14 cellular contexts compared by ENCODE assay signal in the genomic region with DNA sequence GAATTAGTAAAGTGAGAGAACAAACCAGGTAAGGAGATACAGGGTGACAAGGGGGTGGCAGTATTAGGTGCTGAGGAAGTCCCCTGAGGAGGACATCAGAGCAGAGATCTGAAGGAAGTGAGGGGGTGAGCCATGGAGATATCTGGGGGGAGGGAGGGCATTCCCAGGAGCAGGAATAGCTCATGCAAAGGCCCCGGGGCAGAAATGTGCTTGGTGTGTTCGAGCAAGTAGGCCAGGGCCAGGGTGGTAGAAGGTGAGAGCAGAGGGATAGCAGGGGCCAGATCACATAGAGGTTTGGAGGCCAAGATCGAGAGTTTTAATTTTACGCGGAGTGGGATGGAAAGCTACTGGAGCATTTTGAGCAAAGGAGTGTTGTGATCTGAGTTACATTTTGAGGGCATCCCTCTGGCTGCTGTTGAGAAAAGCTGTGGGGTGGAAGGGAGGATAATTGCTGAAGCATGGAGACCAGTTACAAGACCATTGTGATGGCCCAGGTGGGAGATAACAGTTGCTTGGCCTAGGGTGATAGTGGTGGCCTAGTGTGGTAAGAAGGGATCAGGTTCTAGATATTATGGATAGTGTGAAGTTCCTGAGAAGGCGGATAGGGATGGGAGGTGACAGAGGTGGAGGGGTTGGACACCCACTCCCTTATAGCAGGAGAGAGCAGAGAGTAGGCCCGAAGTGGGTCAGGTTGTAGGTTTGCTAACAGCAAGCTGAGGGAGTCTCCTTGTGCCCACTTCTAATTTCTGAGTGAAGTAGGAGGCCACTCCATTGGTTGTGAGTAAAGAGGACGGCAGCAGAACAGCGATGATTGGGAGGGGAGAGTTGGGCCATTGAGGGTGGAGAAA. TPM values are rescaled to one million over a fixed set of nuclear protein-coding genes. Genes with fewer than 3 reads are reported as not detected.
A peak's percentile ranks its signal among the peaks of the same experiment; 100 is the strongest.
DNase-seq lines count a peak whose midpoint lies in the region; ATAC-seq and TF ChIP-seq lines count a peak whose summit lies in the region.
"Had no signal": no experiment of that assay in that cellular context is flagged by ENCODE, and none has a peak within 500 bp of the region (broad histone marks: within the 10 kb centered on the region; RNA-seq: fewer than 3 reads in every experiment).

No MANE protein-coding gene starts in this region.

- no peaks in the 10 kb centered on the region for H3K9me3 ChIP-seq in HEK293 (ENCODE audit: control insufficient read depth, insufficient read depth, low read depth, low read length)
- no peaks in the 10 kb centered on the region for H3K9me3 ChIP-seq in SJSA1 (replicated peaks)
- H3K9me3 ChIP-seq in endodermal cell (ENCODE audit: control insufficient read depth, low read length) = no peaks in the 10 kb centered on the region
- H3K9me3 ChIP-seq in parathyroid adenoma (ENCODE audit: control insufficient read depth, low read length) = no peaks in the 10 kb centered on the region
- H3K9me3 ChIP-seq in HAP-1 = no peaks in the 10 kb centered on the region
- H3K9me3 ChIP-seq: MG63, Peyer's patch had no signal

- H3K36me3 ChIP-seq in HEK293 (ENCODE audit: control insufficient read depth in 2 of 2, insufficient read depth in 1 of 2, low read length in 2 of 2) (peaks cover 0 to under 1% of the 10 kb centered on the region in 2 experiments; a peak in 1 of 3 replicates), SJSA1 (no peaks in the 10 kb centered on the region), endodermal cell (ENCODE audit: control insufficient read depth, insufficient read depth, low read length) (peaks cover 3% of the 10 kb centered on the region), parathyroid adenoma (ENCODE audit: control insufficient read depth, insufficient read depth, low read length) (no peaks in the 10 kb centered on the region), HAP-1 (replicated peaks) (no peaks in the 10 kb centered on the region)
- H3K36me3 ChIP-seq: Peyer's patch had no signal

- POLR2A ChIA-PET in HEK293 (lab: Yijun Ruan, JAX) = no interaction called here

- DNase-seq in SJSA1 (ENCODE audit: low read depth in 1 of 2, low spot score in 2 of 2) = no peak
- peak; percentile 65 for DNase-seq in endodermal cell
- DNase-seq in activated T-helper 1 cell treated with anti-CD3 and anti-CD28 coated beads, Interleukin-12 subunit alpha, Interleukin-12 subunit beta, Interleukin-2, Interleukin-4 antibody, amounts not matched to agents 30 ng/mL and 10 ng/mL and 1 ng/mL, durations not matched to agents 14 hours and 24 hours and 36 hours (ENCODE audit: low spot score) = no peak
- no peak for DNase-seq in HAP-1 (ENCODE audit: low spot score in 2 of 2)
- DNase-seq in foreskin keratinocyte = no peak
- DNase-seq: AML-193; CD4-positive, alpha-beta T cell; MG63; NCI-H1105; NCI-H187; Peyer's patch had no signal

- peak overlapping the region; percentile 15 for H3K9ac ChIP-seq in endodermal cell (ENCODE audit: extremely low read depth, low read length, poor library complexity, severe bottlenecking)
- H3K9ac ChIP-seq in parathyroid adenoma = no peak overlapping the region

- H2AFZ ChIP-seq in parathyroid adenoma = no peak overlapping the region

- peaks cover 13% of the 10 kb centered on the region for H3K36me3 Mint-ChIP-seq in endodermal cell (ENCODE audit: low read depth)
- H3K36me3 Mint-ChIP-seq in activated T-helper 1 cell treated with anti-CD3 and anti-CD28 coated beads, Interleukin-12 subunit alpha, Interleukin-12 subunit beta, Interleukin-2, Interleukin-4 antibody, amounts not matched to agents 30 ng/mL and 10 ng/mL and 1 ng/mL, durations not matched to agents 14 hours and 24 hours and 36 hours (ENCODE audit: low read depth) = peaks cover 3% of the 10 kb centered on the region

- H3K4me2 ChIP-seq in parathyroid adenoma (ENCODE audit: low read length) = no peak overlapping the region

- CTCF ChIA-PET in HEK293 (lab: Yijun Ruan, JAX) = no interaction called here

- TF ChIP-seq CTCF in HEK293 (tag by site-specific recombination; IDR thresholded peaks at IDR 0.05) (no peak), endodermal cell (conservative IDR thresholded peaks at IDR 0.05) (no peak), parathyroid adenoma (IDR thresholded peaks at IDR 0.05) (no peak), foreskin keratinocyte (conservative IDR thresholded peaks at IDR 0.05) (no peak)

- no peak overlapping the region for H3K4me3 Mint-ChIP-seq in endodermal cell
- H3K4me3 Mint-ChIP-seq in activated T-helper 1 cell treated with anti-CD3 and anti-CD28 coated beads, Interleukin-12 subunit alpha, Interleukin-12 subunit beta, Interleukin-2, Interleukin-4 antibody, amounts not matched to agents 30 ng/mL and 10 ng/mL and 1 ng/mL, durations not matched to agents 14 hours and 24 hours and 36 hours = no peak overlapping the region
- H3K4me3 Mint-ChIP-seq: CD4-positive, alpha-beta T cell had no signal

- intact Hi-C loops in activated T-helper 1 cell treated with anti-CD3 and anti-CD28 coated beads, Interleukin-12 subunit alpha, Interleukin-12 subunit beta, Interleukin-2, Interleukin-4 antibody, amounts not matched to agents 30 ng/mL and 10 ng/mL and 1 ng/mL, durations not matched to agents 14 hours and 24 hours and 36 hours (cut with micrococcal nuclease) = no loop called here

- no peaks in the 10 kb centered on the region for H3K4me1 ChIP-seq in HEK293 (ENCODE audit: control insufficient read depth, insufficient read depth, low read length)
- H3K4me1 ChIP-seq in SJSA1 (replicated peaks) = peaks cover 28% of the 10 kb centered on the region
- peaks cover 20% of the 10 kb centered on the region for H3K4me1 ChIP-seq in endodermal cell (ENCODE audit: control insufficient read depth, insufficient read depth, low read length)
- peaks cover 46% of the 10 kb centered on the region for H3K4me1 ChIP-seq in parathyroid adenoma
- H3K4me1 ChIP-seq in HAP-1 = peaks cover 9% of the 10 kb centered on the region
- no peaks in the 10 kb centered on the region for H3K4me1 ChIP-seq in foreskin keratinocyte

- H3K27ac Mint-ChIP-seq in endodermal cell = no peak overlapping the region
- no peak overlapping the region for H3K27ac Mint-ChIP-seq in activated T-helper 1 cell treated with anti-CD3 and anti-CD28 coated beads, Interleukin-12 subunit alpha, Interleukin-12 subunit beta, Interleukin-2, Interleukin-4 antibody, amounts not matched to agents 30 ng/mL and 10 ng/mL and 1 ng/mL, durations not matched to agents 14 hours and 24 hours and 36 hours
- H3K27ac Mint-ChIP-seq: CD4-positive, alpha-beta T cell had no signal

- H3K9me3 Mint-ChIP-seq in endodermal cell = peaks cover 10% of the 10 kb centered on the region
- no peaks in the 10 kb centered on the region for H3K9me3 Mint-ChIP-seq in activated T-helper 1 cell treated with anti-CD3 and anti-CD28 coated beads, Interleukin-12 subunit alpha, Interleukin-12 subunit beta, Interleukin-2, Interleukin-4 antibody, amounts not matched to agents 30 ng/mL and 10 ng/mL and 1 ng/mL, durations not matched to agents 14 hours and 24 hours and 36 hours
- H3K9me3 Mint-ChIP-seq: CD4-positive, alpha-beta T cell had no signal

- H3K27me3 ChIP-seq in SJSA1 (replicated peaks) (no peaks in the 10 kb centered on the region), endodermal cell (ENCODE audit: control insufficient read depth, insufficient read depth, low read length, poor library complexity, severe bottlenecking) (no peaks in the 10 kb centered on the region), parathyroid adenoma (ENCODE audit: control insufficient read depth, insufficient read depth, low read length) (no peaks in the 10 kb centered on the region), HAP-1 (ENCODE audit: low read depth) (no peaks in the 10 kb centered on the region), foreskin keratinocyte (no peaks in the 10 kb centered on the region)
- H3K27me3 ChIP-seq: MG63, Peyer's patch had no signal

- no peak overlapping the region for H3K4me3 ChIP-seq in HEK293 (ENCODE audit: low read depth, low read length)
- no peak overlapping the region for H3K4me3 ChIP-seq in SJSA1
- H3K4me3 ChIP-seq in endodermal cell (ENCODE audit: low read length) = peak overlapping the region; percentile 44
- H3K4me3 ChIP-seq in parathyroid adenoma (ENCODE audit: low read depth, low read length) = no peak overlapping the region
- no peak overlapping the region for H3K4me3 ChIP-seq in HAP-1
- H3K4me3 ChIP-seq: MG63 had no signal

- ATAC-seq in foreskin keratinocyte (no peak), HG03469 (IDR thresholded peaks at IDR 0.05; ENCODE audit: unreplicated experiment) (no peak)

- peaks cover 12% of the 10 kb centered on the region for H3K4me1 Mint-ChIP-seq in endodermal cell
- peaks cover 14% of the 10 kb centered on the region for H3K4me1 Mint-ChIP-seq in activated T-helper 1 cell treated with anti-CD3 and anti-CD28 coated beads, Interleukin-12 subunit alpha, Interleukin-12 subunit beta, Interleukin-2, Interleukin-4 antibody, amounts not matched to agents 30 ng/mL and 10 ng/mL and 1 ng/mL, durations not matched to agents 14 hours and 24 hours and 36 hours (ENCODE audit: low read depth)

- H3K27ac ChIP-seq in HEK293 (ENCODE audit: extremely low read depth, low read depth, low read length) = no peak overlapping the region
- peak overlapping the region; percentile 23; the same call in 1 of the 2 replicates for H3K27ac ChIP-seq in SJSA1
- no peak overlapping the region for H3K27ac ChIP-seq in endodermal cell (ENCODE audit: low read depth, low read length)
- H3K27ac ChIP-seq in parathyroid adenoma = peak overlapping the region; percentile 60
- H3K27ac ChIP-seq in foreskin keratinocyte = no peak overlapping the region

- 87% methylated on average over 9 of the region's 9 CpGs for WGBS in endodermal cell (ENCODE audit: insufficient coverage in 1 of 2, insufficient read length in 1 of 2), 2 experiments

- no peaks in the 10 kb centered on the region for H3K27me3 Mint-ChIP-seq in endodermal cell (ENCODE audit: insufficient read depth)
- no peaks in the 10 kb centered on the region for H3K27me3 Mint-ChIP-seq in activated T-helper 1 cell treated with anti-CD3 and anti-CD28 coated beads, Interleukin-12 subunit alpha, Interleukin-12 subunit beta, Interleukin-2, Interleukin-4 antibody, amounts not matched to agents 30 ng/mL and 10 ng/mL and 1 ng/mL, durations not matched to agents 14 hours and 24 hours and 36 hours (ENCODE audit: insufficient read depth)
- H3K27me3 Mint-ChIP-seq: CD4-positive, alpha-beta T cell had no signal

- peaks cover 77% of the 10 kb centered on the region for H3K79me2 ChIP-seq in parathyroid adenoma

- in situ Hi-C loops in HAP-1 (cut with MboI; ENCODE audit: low sequenced_read_pairs) = no loop called here

TF ChIP-seq in HEK293, 187 proteins besides CTCF, POLR2A, EP300 and RAD21 (continues in another document):
- TF ChIP-seq EGR2 (tag by site-specific recombination; IDR thresholded peaks at IDR 0.05; ENCODE audit: low read depth) (peak; percentile 87), ZFHX2 (tag by site-specific recombination; conservative IDR thresholded peaks at IDR 0.05) (peak; percentile 68; the same call in 1 of the 2 replicates)

RNA-seq across cellular contexts. Expression of a gene that starts 10.2 kb away (rescaled TPM):
- total RNA-seq in SJSA1 (2014; rRNA removed; shearing (Covaris generic)) = 21.9 and 32.9 TPM in 2 replicates
- total RNA-seq in endodermal cell = 10 to 100 TPM; 23.6 to 29.4 TPM
- polyA plus RNA-seq in endodermal cell (2013, experiment 1 of 2) = 10.4 TPM
- polyA plus RNA-seq in endodermal cell (2013, experiment 2 of 2) = 11.6 TPM
- total RNA-seq in activated T-helper 1 cell treated with anti-CD3 and anti-CD28 coated beads, Interleukin-12 subunit alpha, Interleukin-12 subunit beta, Interleukin-2, Interleukin-4 antibody, amounts not matched to agents 30 ng/mL and 10 ng/mL and 1 ng/mL, durations not matched to agents 14 hours and 24 hours and 36 hours = 28.3 and 30.1 TPM in 2 replicates
- total RNA-seq in foreskin keratinocyte = 22.2 and 22.4 TPM in 2 replicates
- 2.5 and 3.3 TPM in 2 replicates for polyA plus RNA-seq in foreskin keratinocyte

Comparison
In these comparisons a context has a peak if more than half of its experiments do, and no peak if none do; other contexts are left out.
1. H3K27ac ChIP-seq: peak in SJSA1 (single experiment) and parathyroid adenoma (single experiment); none in HEK293 (single experiment), endodermal cell (single experiment) and foreskin keratinocyte (single experiment).